ENCODE assay signal across 17 cellular contexts in the genomic region with DNA sequence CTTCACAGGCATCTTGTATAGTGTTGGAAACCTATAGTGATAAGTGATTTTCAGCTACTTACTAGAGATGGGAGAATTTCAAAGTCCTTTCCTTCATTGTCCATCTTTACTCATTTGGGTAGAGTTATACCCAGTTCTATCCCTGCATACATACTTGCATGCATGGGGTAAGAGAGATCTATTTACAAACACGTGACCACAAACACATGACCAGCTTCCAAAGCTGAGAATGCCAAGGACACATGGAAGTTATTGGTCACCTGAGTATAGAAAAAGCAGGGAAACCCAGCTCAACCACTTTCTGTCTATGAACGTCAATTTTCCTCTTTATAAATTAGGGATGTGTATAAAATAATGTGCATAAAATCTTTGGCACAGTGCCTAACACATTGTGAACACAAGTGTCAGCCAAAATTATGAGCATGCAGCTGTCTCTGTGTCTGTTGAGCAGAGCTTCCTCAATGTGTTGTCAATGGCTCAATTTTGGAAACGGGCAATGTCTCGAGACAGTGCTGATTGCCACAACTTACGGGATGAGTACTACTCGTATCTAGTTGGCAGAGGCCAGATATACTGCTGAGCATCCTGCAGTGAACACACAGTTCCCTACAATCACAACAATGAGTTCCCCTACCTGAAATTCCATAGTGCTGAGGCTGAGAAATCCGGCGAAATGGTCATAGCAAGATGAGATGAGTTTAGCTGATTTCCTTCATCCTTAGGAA. TPM values are rescaled to one million over a fixed set of nuclear protein-coding genes. Genes with fewer than 3 reads are reported as not detected.
DNase-seq lines count a peak whose midpoint lies in the region; ATAC-seq and TF ChIP-seq lines count a peak whose summit lies in the region.
"Had no signal": no experiment of that assay in that cellular context is flagged by ENCODE, and none has a peak within 500 bp of the region (broad histone marks: within the 10 kb centered on the region; RNA-seq: fewer than 3 reads in every experiment).

No MANE protein-coding gene starts in this region.

- TF ChIP-seq CTCF in SK-N-SH (IDR thresholded peaks at IDR 0.05) (no peak), breast epithelium (IDR thresholded peaks at IDR 0.05) (no peak), upper lobe of left lung (IDR thresholded peaks at IDR 0.05) (no peak)

- H3K27ac ChIP-seq in SK-N-SH (ENCODE audit: low read depth in 2 of 2, low read length in 1 of 2) (peak overlapping the region; percentile 36 to 47; a peak in 2 of 4 replicates), breast epithelium (peak overlapping the region; percentile 65 to 72), mucosa of rectum (ENCODE audit: low read depth in 2 of 2, low read length in 2 of 2) (peak overlapping the region; percentile 52 to 72), upper lobe of left lung (peak overlapping the region; percentile 27 to 62 (median 36))

- POLR2A ChIA-PET in SK-N-SH (lab: Yijun Ruan, JAX), result no interaction called here

- TF ChIP-seq POLR2A in breast epithelium (IDR thresholded peaks at IDR 0.05) (no peak), upper lobe of left lung (IDR thresholded peaks at IDR 0.05) (peak in 1 of 4 donors; percentile 21)

- H3K27me3 ChIP-seq in SK-N-SH (ENCODE audit: insufficient read depth) (no peaks in the 10 kb centered on the region), breast epithelium (no peaks in the 10 kb centered on the region), mucosa of rectum (ENCODE audit: control insufficient read depth in 2 of 2, insufficient read depth in 2 of 2, low read length in 2 of 2) (no peaks in the 10 kb centered on the region), upper lobe of left lung (no peaks in the 10 kb centered on the region)
- H3K27me3 ChIP-seq: dorsolateral prefrontal cortex, spleen had no signal

- DNase-seq in SK-N-SH (no peak), breast epithelium (ENCODE audit: low spot score in 2 of 2) (no peak), upper lobe of left lung (peak in 1 of 2 donors; percentile 35), nucleus accumbens (lab: John Stamatoyannopoulos, UW) (no peak), GF-D8 (lab: John Stamatoyannopoulos, UW) (no peak)
- DNase-seq in activated effector memory CD4-positive, alpha-beta T cell treated with anti-CD3 and anti-CD28 coated beads, Interleukin-2, amount 50 U/mL, for 16 hours, result no peak
- DNase-seq: activated CD4-positive, alpha-beta T cell treated with anti-CD3 and anti-CD28 coated beads for 48 hours; activated T-cell treated with anti-CD3 and anti-CD28 coated beads, Interleukin-2, amount 50 U/mL, for 4 hours; amniotic stem cell; natural killer cell; spleen; T-cell; trophoblast cell had no signal

- H3K9me2 ChIP-seq in SK-N-SH, result no peaks in the 10 kb centered on the region

- H2AFZ ChIP-seq in SK-N-SH (ENCODE audit: low read depth), result no peak overlapping the region

- no peak for TF ChIP-seq RAD21 in SK-N-SH (IDR thresholded peaks at IDR 0.05; ENCODE audit: low read length)

- WGBS in SK-N-SH (ENCODE audit: low lambda C conversion rate), result 21% methylated on average over 8 of the region's 8 CpGs
- WGBS in upper lobe of left lung, 2 donors, result 69 to 83% methylated on average over 8 of the region's 8 CpGs

- H3K4me2 ChIP-seq in SK-N-SH, result peak overlapping the region; percentile 34; the same call in 1 of the 2 replicates

- TF ChIP-seq EP300 in SK-N-SH (IDR thresholded peaks at IDR 0.05; ENCODE audit: borderline replicate concordance in 1 of 2, low read depth in 1 of 2, low read length in 1 of 2) (no peak), upper lobe of left lung (IDR thresholded peaks at IDR 0.05) (no peak)

- peaks cover 7 to 22% of the 10 kb centered on the region in 2 experiments for H3K4me1 ChIP-seq in SK-N-SH (ENCODE audit: control insufficient read depth in 1 of 2, insufficient read depth in 2 of 2, low read depth in 1 of 2, low read length in 1 of 2)
- peaks cover 0 to 22% of the 10 kb centered on the region in 2 donors for H3K4me1 ChIP-seq in breast epithelium
- H3K4me1 ChIP-seq in mucosa of rectum (ENCODE audit: control insufficient read depth in 2 of 2, insufficient read depth in 2 of 2, low read length in 2 of 2), result peaks cover 4 to 17% of the 10 kb centered on the region in 2 donors
- peaks cover 7 to 34% (median 19%) of the 10 kb centered on the region in 4 donors for H3K4me1 ChIP-seq in upper lobe of left lung

- H3F3A ChIP-seq in SK-N-SH (replicated peaks; ENCODE audit: insufficient read depth), result peaks cover 28% of the 10 kb centered on the region

- H4K20me1 ChIP-seq in SK-N-SH (ENCODE audit: insufficient read depth), result no peaks in the 10 kb centered on the region

- no peaks in the 10 kb centered on the region for H3K9me3 ChIP-seq in SK-N-SH
- H3K9me3 ChIP-seq in breast epithelium, result no peaks in the 10 kb centered on the region
- no peaks in the 10 kb centered on the region for H3K9me3 ChIP-seq in mucosa of rectum (ENCODE audit: control insufficient read depth in 2 of 2, low read length in 2 of 2)
- H3K9me3 ChIP-seq in upper lobe of left lung, result no peaks in the 10 kb centered on the region
- H3K9me3 ChIP-seq: spleen had no signal

- H3K79me2 ChIP-seq in SK-N-SH (ENCODE audit: insufficient read depth), result no peaks in the 10 kb centered on the region

- H3K4me3 ChIP-seq in SK-N-SH (ENCODE audit: low read depth in 2 of 2, low read length in 1 of 2) (no peak overlapping the region), breast epithelium (no peak overlapping the region), mucosa of rectum (ENCODE audit: low read length in 2 of 2) (no peak overlapping the region), upper lobe of left lung (no peak overlapping the region)
- H3K4me3 ChIP-seq: dorsolateral prefrontal cortex, spleen had no signal

- no peak overlapping the region for H3K9ac ChIP-seq in SK-N-SH
- no peak overlapping the region for H3K9ac ChIP-seq in mucosa of rectum (ENCODE audit: low read depth in 1 of 2, low read length in 2 of 2)

- CTCF ChIA-PET in SK-N-SH (lab: Yijun Ruan, JAX), result no interaction called here

- intact Hi-C loops in breast epithelium (cut with DNase I; ENCODE audit: low total_unique reads), result no loop called here

- ATAC-seq in SK-N-SH treated with all-trans-retinoic acid at 6 μM for 48 hours (no peak), upper lobe of left lung (ENCODE audit: low FRiP score in 2 of 2) (no peak)
- ATAC-seq: activated T-cell treated with anti-CD3 and anti-CD28 coated beads, Interleukin-2, amount 50 U/mL, for 4 hours; natural killer cell; T-cell had no signal

- no peaks in the 10 kb centered on the region for H3K36me3 ChIP-seq in SK-N-SH (replicated peaks in 1 of 2; ENCODE audit: control insufficient read depth in 1 of 2, insufficient read depth in 2 of 2, low read length in 1 of 2)
- H3K36me3 ChIP-seq in breast epithelium, result no peaks in the 10 kb centered on the region
- H3K36me3 ChIP-seq in mucosa of rectum (ENCODE audit: control insufficient read depth in 2 of 2, insufficient read depth in 2 of 2, low read length in 2 of 2), result no peaks in the 10 kb centered on the region
- H3K36me3 ChIP-seq in upper lobe of left lung, result no peaks in the 10 kb centered on the region
- H3K36me3 ChIP-seq: spleen had no signal

TF ChIP-seq in SK-N-SH, 30 proteins besides CTCF, POLR2A, EP300 and RAD21:
- no peak for TF ChIP-seq IRF3 (IDR thresholded peaks at IDR 0.05; ENCODE audit: low read depth, low read length)
- TF ChIP-seq RXRA (IDR thresholded peaks at IDR 0.05; ENCODE audit: borderline replicate concordance, low read depth), result no peak
- TF ChIP-seq YY1 (IDR thresholded peaks at IDR 0.05; ENCODE audit: low read depth), result no peak
- no peak for TF ChIP-seq JUND (IDR thresholded peaks at IDR 0.05)
- TF ChIP-seq TEAD4 (IDR thresholded peaks at IDR 0.05; ENCODE audit: borderline replicate concordance, insufficient read depth), result no peak
- no peak for TF ChIP-seq EZH2phosphoT487 (IDR thresholded peaks at IDR 0.05; ENCODE audit: borderline replicate concordance, low read depth)

TF ChIP-seq in SK-N-SH treated with all-trans-retinoic acid at 6 μM for 48 hours, 23 proteins besides CTCF, POLR2A, EP300 and RAD21 (continues in another document):
- TF ChIP-seq ZC3H10 (CRISPR knock-in tag; IDR thresholded peaks at IDR 0.05), result no peak
- no peak for TF ChIP-seq ISL1 (CRISPR knock-in tag; IDR thresholded peaks at IDR 0.05)
- TF ChIP-seq POU6F1 (CRISPR knock-in tag; IDR thresholded peaks at IDR 0.05; ENCODE audit: borderline replicate concordance, low read depth), result no peak
- TF ChIP-seq ZNF565 (CRISPR knock-in tag; conservative IDR thresholded peaks at IDR 0.05; ENCODE audit: low read depth), result no peak
- TF ChIP-seq BACH2 (CRISPR knock-in tag; IDR thresholded peaks at IDR 0.05; ENCODE audit: borderline replicate concordance), result no peak
- TF ChIP-seq ZNF70 (CRISPR knock-in tag; IDR thresholded peaks at IDR 0.05), result no peak
- TF ChIP-seq ZFP3 (CRISPR knock-in tag; IDR thresholded peaks at IDR 0.05), result no peak
- no peak for TF ChIP-seq PPARA (CRISPR knock-in tag; IDR thresholded peaks at IDR 0.05; ENCODE audit: borderline replicate concordance)

RNA-seq across cellular contexts. Expression of gene TPD52L1, which starts 44.9 kb away (rescaled TPM):
- polyA plus RNA-seq in SK-N-SH (2012; rRNA removed), result 0.13 and 0.19 TPM in 2 replicates
- polyA plus RNA-seq in SK-N-SH (2012; cell fraction: cytosol; rRNA removed), result 0.14 and 0.17 TPM in 2 replicates
- polyA plus RNA-seq in SK-N-SH (2012; cell fraction: nucleus; rRNA removed), result 0.12 TPM in 1 of 2 replicates, not detected in the other
- 100 to 1,000 TPM in 1 of 3 donors, 10 to 100 TPM in 2; 27.2 to 266 (median 81.3) TPM for total RNA-seq in breast epithelium
- total RNA-seq in upper lobe of left lung, result 10 to 100 TPM; 15.5 to 63.4 (median 32.2) TPM
- polyA plus RNA-seq: IgD-negative memory B cell had no signal
